In genomic region chr6:168884050-168884645, GRCh38 we compare ENCODE assay signal across 8 cellular contexts.
DNase-seq lines count a peak whose midpoint lies in the region; ATAC-seq and TF ChIP-seq lines count a peak whose summit lies in the region.

No MANE protein-coding gene starts in this region.

- no peak for TF ChIP-seq CTCF in DOHH2 (IDR thresholded peaks at IDR 0.05; ENCODE audit: low read depth, low read length, poor library complexity, severe bottlenecking)

- no peaks in the 10 kb centered on the region for H4K20me1 ChIP-seq in DOHH2 (ENCODE audit: control insufficient read depth, insufficient read depth, low read depth, low read length)

- no peaks in the 10 kb centered on the region for H3K9me2 ChIP-seq in DOHH2 (replicated peaks; ENCODE audit: control insufficient read depth, low read length)

- H3K4me2 ChIP-seq in DOHH2 (ENCODE audit: low read length), result peak overlapping the region; percentile 28

- H3K27me3 ChIP-seq in DOHH2 (ENCODE audit: control insufficient read depth, low read length) (no peaks in the 10 kb centered on the region), mononuclear cell (ENCODE audit: insufficient read depth, low read length) (no peaks in the 10 kb centered on the region)

- DNase-seq in activated gamma-delta T cell treated with Interleukin-2 at 50 U/mL for 16 hours, result peak; percentile 44
- no peak for DNase-seq in NCI-H2081 (lab: John Stamatoyannopoulos, UW)
- DNase-seq in NCI-H1436 treated with DMSO at 0.1 percent for 48 hours (lab: John Stamatoyannopoulos, UW), result no peak
- DNase-seq in NCI-H2196 treated with DMSO at 0.1 percent for 48 hours (lab: John Stamatoyannopoulos, UW; ENCODE audit: unreplicated experiment), result no peak

- H3K9me3 ChIP-seq in DOHH2 (ENCODE audit: control insufficient read depth, insufficient read depth, low read length) (no peaks in the 10 kb centered on the region), mononuclear cell (ENCODE audit: low read depth, low read length) (no peaks in the 10 kb centered on the region)

- H3F3A ChIP-seq in DOHH2 (ENCODE audit: control insufficient read depth, insufficient read depth), result no peaks in the 10 kb centered on the region

- no peak overlapping the region for H3K27ac ChIP-seq in DOHH2 (ENCODE audit: low read depth, low read length)

- no peaks in the 10 kb centered on the region for H3K36me3 ChIP-seq in DOHH2 (ENCODE audit: control insufficient read depth, low read length)

- H3K79me2 ChIP-seq in DOHH2 (ENCODE audit: control insufficient read depth, low read length), result no peaks in the 10 kb centered on the region

- H3K4me1 ChIP-seq in DOHH2 (ENCODE audit: control insufficient read depth, low read length) (no peaks in the 10 kb centered on the region), mononuclear cell (ENCODE audit: insufficient read depth, low read length) (peaks cover 15% of the 10 kb centered on the region)

- H3K4me3 ChIP-seq in DOHH2 (ENCODE audit: low read length) (peak overlapping the region; percentile 29; the same call in 1 of the 2 replicates), mononuclear cell (ENCODE audit: low read length) (peak overlapping the region; percentile 36)

- ATAC-seq in HG02610 (IDR thresholded peaks at IDR 0.05; ENCODE audit: unreplicated experiment) (peak; percentile 28), HG02678 (IDR thresholded peaks at IDR 0.05; ENCODE audit: unreplicated experiment) (no peak)
